Comparison of ENCODE assay signal across 9 cellular contexts in genomic region chr3:184260571-184261269, GRCh38. TPM values are rescaled to one million over a fixed set of nuclear protein-coding genes. Genes with fewer than 3 reads are reported as not detected.
A peak's percentile ranks its signal among the peaks of the same experiment; 100 is the strongest.
DNase-seq lines count a peak whose midpoint lies in the region; ATAC-seq and TF ChIP-seq lines count a peak whose summit lies in the region.
"Had no signal": no experiment of that assay in that cellular context is flagged by ENCODE, and none has a peak within 500 bp of the region (broad histone marks: within the 10 kb centered on the region; RNA-seq: fewer than 3 reads in every experiment).

No MANE protein-coding gene starts in this region.

- H3K9me3 ChIP-seq in heart left ventricle (no peaks in the 10 kb centered on the region), right cardiac atrium (ENCODE audit: control insufficient read depth, low read length) (no peaks in the 10 kb centered on the region), stomach (no peaks in the 10 kb centered on the region), uterus (no peaks in the 10 kb centered on the region)

- no peak for TF ChIP-seq EP300 in stomach (IDR thresholded peaks at IDR 0.05)

- DNase-seq in heart left ventricle = no peak
- DNase-seq in left cardiac atrium = no peak
- no peak for DNase-seq in right cardiac atrium
- no peak for DNase-seq in stomach
- no peak for DNase-seq in uterus
- DNase-seq in islet precursor cell = no peak

- peaks cover 8 to 69% (median 49%) of the 10 kb centered on the region in 9 donors for H3K27me3 ChIP-seq in heart left ventricle
- H3K27me3 ChIP-seq in right cardiac atrium (ENCODE audit: control insufficient read depth, insufficient read depth) = no peaks in the 10 kb centered on the region
- peaks cover 9 to 85% (median 50%) of the 10 kb centered on the region in 3 donors for H3K27me3 ChIP-seq in stomach
- peaks cover 27% of the 10 kb centered on the region in 2 donors for H3K27me3 ChIP-seq in uterus

- TF ChIP-seq POLR2A in heart left ventricle (IDR thresholded peaks at IDR 0.05) (no peak), stomach (IDR thresholded peaks at IDR 0.05) (no peak), uterus (IDR thresholded peaks at IDR 0.05) (no peak)

- intact Hi-C loops in heart left ventricle (cut with DNase I) (loop anchor here in 1 of 10 donors (10.0 kb wide), 1 partner anchor 216 kb away; no protein-coding TSS in a partner anchor), left cardiac atrium (cut with DNase I) (no loop called here), right cardiac atrium (cut with DNase I) (no loop called here), stomach (cut with DNase I; ENCODE audit: low total_unique reads) (no loop called here), uterus (cut with DNase I; ENCODE audit: low total_unique reads) (no loop called here)

- WGBS in heart left ventricle, 4 donors = 1 to 3% (median 1%) methylated on average over 22 to 55 of the region's 55 CpGs
- WGBS in right cardiac atrium = 1% methylated on average over 55 of the region's 55 CpGs
- WGBS in stomach, 5 donors = 1 to 2% (median 2%) methylated on average over 35 to 55 of the region's 55 CpGs

- H3K27ac ChIP-seq in heart left ventricle (no peak overlapping the region), VCaP (peak overlapping the region; percentile 82), right cardiac atrium (ENCODE audit: low read length) (no peak overlapping the region), stomach (no peak overlapping the region), uterus (no peak overlapping the region)
- H3K27ac ChIP-seq: epithelial cell of prostate had no signal

- ATAC-seq in heart left ventricle (no peak), left cardiac atrium (no peak), right cardiac atrium (no peak), GM18861 (IDR thresholded peaks at IDR 0.05; ENCODE audit: unreplicated experiment) (no peak)

- peak overlapping the region; percentile 10 to 59 (median 50) for H3K4me3 ChIP-seq in heart left ventricle
- peak overlapping the region; percentile 65 for H3K4me3 ChIP-seq in right cardiac atrium (ENCODE audit: low read length)
- H3K4me3 ChIP-seq in stomach = peak overlapping the region; percentile 45 to 64 (median 56)
- H3K4me3 ChIP-seq in uterus = peak overlapping the region in 1 of 2 donors; percentile 20

- H3K36me3 ChIP-seq in heart left ventricle (no peaks in the 10 kb centered on the region), stomach (peaks cover 0 to 16% (median 9%) of the 10 kb centered on the region in 4 donors), uterus (no peaks in the 10 kb centered on the region)

- H3K4me1 ChIP-seq in heart left ventricle = peaks cover 8 to 35% (median 22%) of the 10 kb centered on the region in 12 donors
- H3K4me1 ChIP-seq in right cardiac atrium (ENCODE audit: control insufficient read depth, insufficient read depth, low read length) = peaks cover 3% of the 10 kb centered on the region
- peaks cover 30 to 34% (median 32%) of the 10 kb centered on the region in 4 donors for H3K4me1 ChIP-seq in stomach
- peaks cover 0 to 24% of the 10 kb centered on the region in 2 donors for H3K4me1 ChIP-seq in uterus

- TF ChIP-seq CTCF in heart left ventricle (IDR thresholded peaks at IDR 0.05) (no peak), VCaP (conservative IDR thresholded peaks at IDR 0.05) (no peak), stomach (IDR thresholded peaks at IDR 0.05) (no peak), uterus (IDR thresholded peaks at IDR 0.05) (no peak)

RNA-seq across cellular contexts. Expression of gene CAMK2N2, which starts 0.6 kb away (rescaled TPM):
- total RNA-seq in heart left ventricle (under 1 TPM in 4 of 9 donors, not detected in 5; 0.17 to 0.37 (median 0.29) TPM), left cardiac atrium (under 1 TPM in 1 of 2 donors, not detected in 1; 0.18 TPM), right cardiac atrium (under 1 TPM in 1 of 4 donors, not detected in 3; 0.50 TPM), stomach (not detected), uterus (not detected)
- polyA plus RNA-seq in heart left ventricle (under 1 TPM in 1 of 2 donors, not detected in 1; 0.14 TPM), right cardiac atrium (0.07 TPM), stomach (1 to 10 TPM in 1 of 3 donors, under 1 TPM in 2; 0.58 to 1.2 (median 0.68) TPM)

RNA-seq across cellular contexts. Expression of gene EEF1AKMT4, which starts 11.2 kb away (rescaled TPM):
- 1 to 10 TPM in 7 of 9 donors, under 1 TPM in 2; 0.66 to 4.2 (median 2.1) TPM for total RNA-seq in heart left ventricle
- 10 to 100 TPM in 1 of 2 donors, 1 to 10 TPM in 1; 1.9 to 16.7 TPM for polyA plus RNA-seq in heart left ventricle
- 1 to 10 TPM; 1.9 to 3.1 TPM for total RNA-seq in left cardiac atrium
- total RNA-seq in right cardiac atrium = 1 to 10 TPM; 1.1 to 1.8 (median 1.3) TPM
- 1.7 TPM for polyA plus RNA-seq in right cardiac atrium
- 10 to 100 TPM in 1 of 5 donors, 1 to 10 TPM in 2, under 1 TPM in 1, not detected in 1; 0.73 to 18.5 (median 4.2) TPM for total RNA-seq in stomach
- polyA plus RNA-seq in stomach = 1 to 10 TPM; 4.4 to 6.5 (median 6.4) TPM
- 1 to 10 TPM in 3 of 4 donors, under 1 TPM in 1; 0.51 to 4.7 (median 2.2) TPM for total RNA-seq in uterus

RNA-seq across cellular contexts. Expression of gene ALG3, which starts 12.0 kb away (rescaled TPM):
- total RNA-seq in heart left ventricle (10 to 100 TPM; 10.9 to 49.1 (median 17.0) TPM), left cardiac atrium (10 to 100 TPM; 23.2 to 28.2 TPM), right cardiac atrium (10 to 100 TPM; 17.3 to 23.3 (median 21.6) TPM), stomach (100 to 1,000 TPM in 1 of 5 donors, 10 to 100 TPM in 4; 17.1 to 253 (median 24.1) TPM), uterus (10 to 100 TPM; 16.5 to 77.1 (median 53.1) TPM)
- polyA plus RNA-seq in heart left ventricle (10 to 100 TPM; 15.5 to 68.1 TPM), right cardiac atrium (19.3 TPM), stomach (10 to 100 TPM; 20.9 to 22.5 (median 20.9) TPM)

RNA-seq across cellular contexts. Expression of gene ECE2, which starts 15.1 kb away (rescaled TPM):
- total RNA-seq in heart left ventricle = under 1 TPM in 1 of 9 donors, not detected in 8; 0.10 TPM
- not detected for polyA plus RNA-seq in heart left ventricle
- total RNA-seq in left cardiac atrium = 1 to 10 TPM in 1 of 2 donors, not detected in 1; 1.1 TPM
- 1 to 10 TPM; 1.2 to 6.6 (median 3.6) TPM for total RNA-seq in right cardiac atrium
- polyA plus RNA-seq in right cardiac atrium = 2.6 TPM
- total RNA-seq in stomach = 1 to 10 TPM in 1 of 5 donors, under 1 TPM in 1, not detected in 3; 0.45 to 2.9 TPM
- not detected for polyA plus RNA-seq in stomach
- total RNA-seq in uterus = not detected

RNA-seq across cellular contexts. Expression of gene VWA5B2, which starts 31.3 kb away (rescaled TPM):
- total RNA-seq in heart left ventricle = not detected
- under 1 TPM in 1 of 2 donors, not detected in 1; 0.11 TPM for polyA plus RNA-seq in heart left ventricle
- total RNA-seq in left cardiac atrium = not detected
- total RNA-seq in right cardiac atrium = not detected
- polyA plus RNA-seq in right cardiac atrium = 0.07 TPM
- total RNA-seq in stomach = 10 to 100 TPM in 2 of 5 donors, 1 to 10 TPM in 2, under 1 TPM in 1; under 0.01 to 100.0 (median 2.4) TPM
- 1 to 10 TPM; 1.6 to 3.5 (median 2.4) TPM for polyA plus RNA-seq in stomach
- under 1 TPM in 1 of 4 donors, not detected in 3; 0.35 TPM for total RNA-seq in uterus
